Comparison of ENCODE assay signal across 8 cellular contexts in genomic region chr19:58228584-58229254, GRCh38. TPM values are rescaled to one million over a fixed set of nuclear protein-coding genes. Genes with fewer than 3 reads are reported as not detected.
DNase-seq lines count a peak whose midpoint lies in the region; ATAC-seq and FAIRE-seq lines count a peak whose summit lies in the region.

ZNF544 (plus strand) TSS chr19:58228914; CDS start chr19:58244024, 15,110 bp downstream.

- intact Hi-C loops in right cardiac atrium (cut with DNase I) = no loop called here

- H3K27ac ChIP-seq in angular gyrus (ENCODE audit: low read depth, low read length) (peak within 1 kb of the TSS; percentile 78), right cardiac atrium (ENCODE audit: low read length) (peak within 1 kb of the TSS; percentile 72)

- peaks cover 21% of the 10 kb centered on the region for H3K4me1 Mint-ChIP-seq in T-helper 1 cell treated with Interleukin-12 subunit alpha and Interleukin-12 subunit beta and Interleukin-4 antibody, amounts not matched to agents 30 μg/mL and 1 μg/mL, for 36 hours (ENCODE audit: low read depth)

- peak; percentile 92 for DNase-seq in H7
- peak; percentile 60 for DNase-seq in NCI-H1048 (lab: John Stamatoyannopoulos, UW)
- DNase-seq in right cardiac atrium = peak; percentile 78 to 92 (median 90)
- peak; percentile 49 for DNase-seq in putamen (ENCODE audit: low spot score)
- peak; percentile 88 for DNase-seq in urothelium cell line (ENCODE audit: low spot score)

- H3K27ac Mint-ChIP-seq in T-helper 1 cell treated with Interleukin-12 subunit alpha and Interleukin-12 subunit beta and Interleukin-4 antibody, amounts not matched to agents 30 μg/mL and 1 μg/mL, for 36 hours = peak within 1 kb of the TSS; percentile 89

- H3K9me3 Mint-ChIP-seq in T-helper 1 cell treated with Interleukin-12 subunit alpha and Interleukin-12 subunit beta and Interleukin-4 antibody, amounts not matched to agents 30 μg/mL and 1 μg/mL, for 36 hours = peaks cover 45% of the 10 kb centered on the region

- peaks cover 31% of the 10 kb centered on the region for H3K36me3 ChIP-seq in ES-I3 (ENCODE audit: insufficient read depth, low read length)
- H3K36me3 ChIP-seq in H7 (replicated peaks; ENCODE audit: control insufficient read depth, insufficient read depth, low read length) = peaks cover 29% of the 10 kb centered on the region

- H3K4me3 Mint-ChIP-seq in T-helper 1 cell treated with Interleukin-12 subunit alpha and Interleukin-12 subunit beta and Interleukin-4 antibody, amounts not matched to agents 30 μg/mL and 1 μg/mL, for 36 hours = peak within 1 kb of the TSS; percentile 94

- H3K4me3 ChIP-seq in H7 (ENCODE audit: insufficient read depth, low read depth, low read length) (peak within 1 kb of the TSS; percentile 78), right cardiac atrium (ENCODE audit: low read length) (peak within 1 kb of the TSS; percentile 72)

- peaks cover 5% of the 10 kb centered on the region; the same call in 1 of the 2 replicates for H3K9me3 ChIP-seq in ES-I3 (ENCODE audit: control insufficient read depth, insufficient read depth, low read length)
- no peaks in the 10 kb centered on the region for H3K9me3 ChIP-seq in right cardiac atrium (ENCODE audit: control insufficient read depth, low read length)

- no peak for FAIRE-seq in urothelium cell line (lab: Jason Lieb, UNC)

- no peaks in the 10 kb centered on the region for H3K27me3 Mint-ChIP-seq in T-helper 1 cell treated with Interleukin-12 subunit alpha and Interleukin-12 subunit beta and Interleukin-4 antibody, amounts not matched to agents 30 μg/mL and 1 μg/mL, for 36 hours (ENCODE audit: low read depth)

- WGBS in right cardiac atrium = under 1% methylated on average over 62 of the region's 62 CpGs

- peak within 1 kb of the TSS; percentile 88 for H3K9ac ChIP-seq in ES-I3 (ENCODE audit: low read depth, low read length)

- H3K36me3 Mint-ChIP-seq in T-helper 1 cell treated with Interleukin-12 subunit alpha and Interleukin-12 subunit beta and Interleukin-4 antibody, amounts not matched to agents 30 μg/mL and 1 μg/mL, for 36 hours (ENCODE audit: low read depth) = peaks cover 52% of the 10 kb centered on the region

- no peaks in the 10 kb centered on the region for H3K4me1 ChIP-seq in ES-I3 (ENCODE audit: insufficient read depth, low read length)
- peaks cover 4% of the 10 kb centered on the region for H3K4me1 ChIP-seq in right cardiac atrium (ENCODE audit: control insufficient read depth, insufficient read depth, low read length)

- peak; percentile 96 to 97 for ATAC-seq in right cardiac atrium

- H3K27me3 ChIP-seq in H7 (ENCODE audit: control insufficient read depth, insufficient read depth, low read length) (no peaks in the 10 kb centered on the region), right cardiac atrium (ENCODE audit: control insufficient read depth, insufficient read depth) (no peaks in the 10 kb centered on the region)

RNA-seq across cellular contexts. Expression of gene ZNF544, which starts in this region (rescaled TPM):
- 31.6 and 35.4 TPM in 2 replicates for total RNA-seq in H7 (2014; rRNA removed; shearing (Covaris generic))
- 10 to 100 TPM; 23.7 to 29.5 (median 26.1) TPM for total RNA-seq in right cardiac atrium
- polyA plus RNA-seq in right cardiac atrium = 29.1 TPM

Comparison
In these comparisons a context has a peak if more than half of its experiments do, and no peak if none do; other contexts are left out.
1. Peak in every context shown above with its lines: DNase-seq, ATAC-seq, H3K4me3 ChIP-seq and H3K27ac ChIP-seq.